In the genomic region with DNA sequence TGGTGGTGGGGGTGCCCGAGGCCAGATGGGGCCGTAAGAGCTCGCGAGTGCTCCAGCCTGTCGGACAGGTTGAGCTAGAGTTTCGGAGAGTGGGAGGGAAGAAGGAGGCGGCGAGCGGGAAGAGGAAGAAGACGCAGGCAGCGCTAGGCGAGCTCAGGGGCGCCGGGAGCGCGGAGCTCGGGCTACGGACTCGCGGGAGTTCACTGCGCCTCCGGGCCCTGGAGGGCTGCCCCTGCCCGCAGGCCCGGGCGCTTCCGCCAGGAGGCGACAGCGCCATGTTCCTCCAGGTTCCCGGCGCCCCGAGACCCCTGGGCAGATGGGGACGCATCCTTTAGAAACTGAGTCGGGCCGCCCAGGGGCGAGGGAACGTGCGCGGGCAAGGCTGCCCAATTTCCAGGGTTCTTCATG, we compare ENCODE assay signal across 8 cellular contexts. TPM values are rescaled to one million over a fixed set of nuclear protein-coding genes. Genes with fewer than 3 reads are reported as not detected.
DNase-seq lines count a peak whose midpoint lies in the region; ATAC-seq and TF ChIP-seq lines count a peak whose summit lies in the region.

No MANE protein-coding gene starts in this region.

- ATAC-seq in GM19397 (IDR thresholded peaks at IDR 0.05; ENCODE audit: unreplicated experiment) (no peak), HG02885 (IDR thresholded peaks at IDR 0.05; ENCODE audit: poor library complexity, unreplicated experiment) (no peak)

- intact Hi-C loops in breast epithelium (cut with DNase I; ENCODE audit: low total_unique reads), result no loop called here

- TF ChIP-seq CTCF in GM10266 (IDR thresholded peaks at IDR 0.05; ENCODE audit: control insufficient read depth, insufficient read depth, low read depth, missing control alignments), result no peak
- peak; percentile 13 to 55 (median 21) for TF ChIP-seq CTCF in breast epithelium (IDR thresholded peaks at IDR 0.05)

- H3K27ac ChIP-seq in breast epithelium, result peak overlapping the region; percentile 93 to 98

- H3K4me3 ChIP-seq in breast epithelium, result peak overlapping the region; percentile 49 to 81 (median 75)

- peaks cover 6 to 62% of the 10 kb centered on the region in 2 donors for H3K27me3 ChIP-seq in breast epithelium

- H3K9me3 ChIP-seq in breast epithelium, result no peaks in the 10 kb centered on the region

- H3K36me3 ChIP-seq in breast epithelium, result no peaks in the 10 kb centered on the region

- peak; percentile 3 for TF ChIP-seq POLR2A in breast epithelium (IDR thresholded peaks at IDR 0.05)

- DNase-seq in GM10266 (ENCODE audit: extremely low spot score), result peak; percentile 66
- peak; percentile 38 for DNase-seq in NCI-H1105 treated with DMSO at 0.1 percent for 48 hours (lab: John Stamatoyannopoulos, UW)
- DNase-seq in breast epithelium (ENCODE audit: low spot score in 2 of 2), result peak; percentile 89 to 90
- DNase-seq in left kidney (ENCODE audit: low read depth, low spot score), result peak; percentile 88
- DNase-seq in ureter (ENCODE audit: low spot score), result peak; percentile 91
- DNase-seq in Ammon's horn (ENCODE audit: low spot score), result no peak

- H3K4me1 ChIP-seq in breast epithelium, result no peaks in the 10 kb centered on the region

RNA-seq across cellular contexts. Expression of a gene that starts 1.0 kb away (rescaled TPM):
- total RNA-seq in breast epithelium (10 to 100 TPM in 2 of 3 donors, 1 to 10 TPM in 1; 1.8 to 66.9 (median 24.9) TPM), ureter (12.5 TPM)
